ENCODE assay signal across 1 cellular context in genomic region chr2:122530812-122531211, GRCh38.
TF ChIP-seq lines count a peak whose summit lies in the region.

No MANE protein-coding gene starts in this region.

TF ChIP-seq in GM12878, 131 proteins besides CTCF, POLR2A, EP300 and RAD21 (continued from another document):
- no peak for TF ChIP-seq ZBTB4 (CRISPR knock-in tag; IDR thresholded peaks at IDR 0.05)
- no peak for TF ChIP-seq ZBTB33 (IDR thresholded peaks at IDR 0.05)
- no peak for TF ChIP-seq ZNF384 (IDR thresholded peaks at IDR 0.05; ENCODE audit: borderline replicate concordance, low read depth, low read length)
- no peak for TF ChIP-seq ZBTB40 (IDR thresholded peaks at IDR 0.05; ENCODE audit: borderline replicate concordance)
- no peak for TF ChIP-seq RUNX3 (IDR thresholded peaks at IDR 0.05; ENCODE audit: low read length)
- no peak for TF ChIP-seq ZNF207 (IDR thresholded peaks at IDR 0.05; ENCODE audit: borderline replicate concordance)
- TF ChIP-seq GATAD2B (conservative IDR thresholded peaks at IDR 0.05; ENCODE audit: low read depth), result no peak
- TF ChIP-seq SP1 (IDR thresholded peaks at IDR 0.05; ENCODE audit: low read depth, low read length), result no peak
- TF ChIP-seq CHD4 (IDR thresholded peaks at IDR 0.05), result no peak
- no peak for TF ChIP-seq POU2F2 (IDR thresholded peaks at IDR 0.05; ENCODE audit: borderline replicate concordance, low read depth, low read length)
- no peak for TF ChIP-seq RFX5 (IDR thresholded peaks at IDR 0.05; ENCODE audit: low read depth, low read length)
- TF ChIP-seq HDAC2 (IDR thresholded peaks at IDR 0.05), result no peak
- TF ChIP-seq KDM1A (IDR thresholded peaks at IDR 0.05; ENCODE audit: borderline replicate concordance), result no peak
- TF ChIP-seq EZH2 (IDR thresholded peaks at IDR 0.05; ENCODE audit: borderline replicate concordance, control insufficient read depth, low read depth, low read length), result no peak
- peak; percentile 75; the same call in 1 of the 2 replicates for TF ChIP-seq CREB1 (IDR thresholded peaks at IDR 0.05; ENCODE audit: low read depth)
- no peak for TF ChIP-seq NKRF (conservative IDR thresholded peaks at IDR 0.05)
